In the genomic region with DNA sequence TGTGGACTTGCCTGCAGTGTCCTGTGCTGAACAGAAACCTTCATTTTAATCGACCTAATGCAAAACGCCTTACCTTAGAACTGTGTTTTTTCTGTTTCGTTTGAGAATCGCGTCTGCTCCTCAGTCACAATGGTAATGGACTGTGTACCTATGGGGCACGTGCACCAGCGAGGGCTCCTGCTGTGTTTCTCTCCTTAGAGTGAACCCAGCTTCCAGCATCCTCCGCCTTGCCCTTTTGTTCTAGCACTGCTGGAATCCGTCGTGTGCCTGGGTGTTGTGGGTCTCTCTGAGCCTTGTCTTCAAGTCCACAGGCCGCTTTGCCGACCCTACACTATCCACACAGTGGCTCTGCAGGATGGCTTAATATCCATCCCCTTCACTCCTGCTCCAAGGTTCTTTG, we compare ENCODE assay signal across 18 cellular contexts. TPM values are rescaled to one million over a fixed set of nuclear protein-coding genes. Genes with fewer than 3 reads are reported as not detected.
"Had no signal": no experiment of that assay in that cellular context is flagged by ENCODE, and none has a peak within 500 bp of the region (broad histone marks: within the 10 kb centered on the region; RNA-seq: fewer than 3 reads in every experiment).

No MANE protein-coding gene starts in this region.

- H3K4me3 ChIP-seq: ascending aorta, sigmoid colon, thoracic aorta had no signal

- H3K9me3 Mint-ChIP-seq: activated naive CD4-positive, alpha-beta T cell treated with anti-CD3 and anti-CD28 coated beads, Interleukin-2, amount 50 U/mL, for 24 hours; activated T-cell treated with anti-CD3 and anti-CD28 coated beads, Interleukin-2, amount 50 U/mL, for 72 hours; naive thymus-derived CD4-positive, alpha-beta T cell; stimulated activated naive B cell treated with anti-CD40 and anti-IgM and Interleukin-4, amounts not matched to agents 10 μg/mL and 1 μg/mL and 100 μg/mL, for 72 hours had no signal

- H3K27ac ChIP-seq: ascending aorta, parathyroid adenoma, sigmoid colon, thoracic aorta had no signal

- H3K9me3 ChIP-seq: ascending aorta, sigmoid colon, thoracic aorta had no signal

- ATAC-seq: activated T-cell treated with anti-CD3 and anti-CD28 coated beads, Interleukin-2, amount 50 U/mL, for 72 hours; naive thymus-derived CD4-positive, alpha-beta T cell; stimulated activated naive B cell treated with anti-CD40 and anti-IgM and Interleukin-4, amounts not matched to agents 10 μg/mL and 1 μg/mL and 100 μg/mL, for 72 hours had no signal

- H3K9ac ChIP-seq: parathyroid adenoma had no signal

- H3K36me3 ChIP-seq: ascending aorta, sigmoid colon, thoracic aorta had no signal

- H3K4me3 Mint-ChIP-seq: activated naive CD4-positive, alpha-beta T cell treated with anti-CD3 and anti-CD28 coated beads, Interleukin-2, amount 50 U/mL, for 24 hours; activated T-cell treated with anti-CD3 and anti-CD28 coated beads, Interleukin-2, amount 50 U/mL, for 72 hours; stimulated activated naive B cell treated with anti-CD40 and anti-IgM and Interleukin-4, amounts not matched to agents 10 μg/mL and 1 μg/mL and 100 μg/mL, for 72 hours had no signal

- DNase-seq: activated CD4-positive, alpha-beta T cell treated with anti-CD3 and anti-CD28 coated beads for 1 hour; activated CD8-positive, alpha-beta memory T cell treated with anti-CD3 and anti-CD28 coated beads for 24 hours; activated CD8-positive, alpha-beta memory T cell treated with anti-CD3 and anti-CD28 coated beads, Interleukin-2, amount 50 U/mL, for 48 hours; activated effector memory CD4-positive, alpha-beta T cell treated with anti-CD3 and anti-CD28 coated beads, Interleukin-2, amount 50 U/mL, for 16 hours; activated T-cell treated with anti-CD3 and anti-CD28 coated beads, Interleukin-2, amount 50 U/mL, for 72 hours; cerebellar nuclear complex; cortex of kidney; head of caudate nucleus; kidney glomerular epithelial cell; mesenchymal stem cell; naive thymus-derived CD4-positive, alpha-beta T cell; sigmoid colon; stimulated activated CD4-positive, alpha-beta T cell treated with anti-CD3 and anti-CD28 coated beads, Interleukin-4, amount 100 ng/mL, for 4 hours; stimulated activated naive B cell treated with anti-CD40 and anti-IgM and Interleukin-4, amounts not matched to agents 10 μg/mL and 1 μg/mL and 100 μg/mL, for 72 hours had no signal

- H3K79me2 ChIP-seq: parathyroid adenoma had no signal

- H2AFZ ChIP-seq: parathyroid adenoma had no signal

- H3K36me3 Mint-ChIP-seq: activated naive CD4-positive, alpha-beta T cell treated with anti-CD3 and anti-CD28 coated beads, Interleukin-2, amount 50 U/mL, for 24 hours; stimulated activated naive B cell treated with anti-CD40 and anti-IgM and Interleukin-4, amounts not matched to agents 10 μg/mL and 1 μg/mL and 100 μg/mL, for 72 hours had no signal

- H3K27ac Mint-ChIP-seq: activated naive CD4-positive, alpha-beta T cell treated with anti-CD3 and anti-CD28 coated beads, Interleukin-2, amount 50 U/mL, for 24 hours; activated T-cell treated with anti-CD3 and anti-CD28 coated beads, Interleukin-2, amount 50 U/mL, for 72 hours; naive thymus-derived CD4-positive, alpha-beta T cell; stimulated activated naive B cell treated with anti-CD40 and anti-IgM and Interleukin-4, amounts not matched to agents 10 μg/mL and 1 μg/mL and 100 μg/mL, for 72 hours had no signal

RNA-seq across cellular contexts. Expression of a gene that starts 3.6 kb away (rescaled TPM):
- total RNA-seq: sigmoid colon had no signal
